12 cellular contexts compared by ENCODE assay signal in genomic region chr7:24025094-24025493, GRCh38.
DNase-seq lines count a peak whose midpoint lies in the region; ATAC-seq lines count a peak whose summit lies in the region.
"Had no signal": no experiment of that assay in that cellular context is flagged by ENCODE, and none has a peak within 500 bp of the region (broad histone marks: within the 10 kb centered on the region; RNA-seq: fewer than 3 reads in every experiment).

No MANE protein-coding gene starts in this region.

- peak; percentile 28 for DNase-seq in AG08395 (ENCODE audit: low spot score)
- DNase-seq in SW480 (ENCODE audit: low spot score) = peak; percentile 34
- peak; percentile 7 for DNase-seq in iris pigment epithelial cell (ENCODE audit: low read depth)
- no peak for DNase-seq in activated gamma-delta T cell treated with Interleukin-2 at 50 U/mL for 16 hours
- no peak for DNase-seq in stimulated activated CD4-positive, alpha-beta T cell treated with anti-CD3 and anti-CD28 coated beads, Interleukin-1b, Interleukin-23, amount 100 ng/mL, for 48 hours
- DNase-seq in NCI-H524 (lab: John Stamatoyannopoulos, UW) = no peak
- DNase-seq: AML-193; islet precursor cell; occipital lobe; stimulated activated naive CD4-positive, alpha-beta T cell treated with Interleukin-2 at 50 U/mL for 16 hours had no signal

- peak; percentile 38 for ATAC-seq in HG02759 (IDR thresholded peaks at IDR 0.05; ENCODE audit: unreplicated experiment)
- no peak for ATAC-seq in HG03469 (IDR thresholded peaks at IDR 0.05; ENCODE audit: unreplicated experiment)

Comparison
In these comparisons a context has a peak if more than half of its experiments do, and no peak if none do; other contexts are left out.
1. DNase-seq: peak in AG08395 (single experiment), SW480 (single experiment) and iris pigment epithelial cell (single experiment); none in activated gamma-delta T cell treated with Interleukin-2 at 50 U/mL for 16 hours (single experiment), stimulated activated CD4-positive, alpha-beta T cell treated with anti-CD3 and anti-CD28 coated beads, Interleukin-1b, Interleukin-23, amount 100 ng/mL, for 48 hours (single experiment) and NCI-H524 (0 of 2).